9 cellular contexts compared by ENCODE assay signal in genomic region chr18:63192171-63192884, GRCh38.
A peak's percentile ranks its signal among the peaks of the same experiment; 100 is the strongest.
DNase-seq lines count a peak whose midpoint lies in the region; ATAC-seq and TF ChIP-seq lines count a peak whose summit lies in the region.
"Had no signal": no experiment of that assay in that cellular context is flagged by ENCODE, and none has a peak within 500 bp of the region (broad histone marks: within the 10 kb centered on the region; RNA-seq: fewer than 3 reads in every experiment).

No MANE protein-coding gene starts in this region.

- H3K36me3 Mint-ChIP-seq in activated naive CD8-positive, alpha-beta T cell treated with anti-CD3 and anti-CD28 coated beads, Interleukin-2, amount 10 ng/mL, durations not matched to agents 7 days and 5 days, result peaks cover 33% of the 10 kb centered on the region

- 0 out of 2 replicates have a peak, but pooled peaks cover 7% of the 10 kb centered on the region for H3K36me3 ChIP-seq in DND-41 (ENCODE audit: insufficient read depth, low read length)

- no peak overlapping the region for H2AFZ ChIP-seq in DND-41 (ENCODE audit: low read depth, low read length)

- DNase-seq in DND-41, result no peak
- no peak for DNase-seq in activated naive CD8-positive, alpha-beta T cell treated with anti-CD3 and anti-CD28 coated beads, Interleukin-2, amount 10 ng/mL, durations not matched to agents 7 days and 5 days
- no peak for DNase-seq in NCI-H345 (lab: John Stamatoyannopoulos, UW)
- no peak for DNase-seq in GM19238 (ENCODE audit: insufficient read length, low spot score)
- no peak for DNase-seq in germinal center (ENCODE audit: low spot score)
- no peak for DNase-seq in nucleus accumbens (lab: John Stamatoyannopoulos, UW)
- DNase-seq: NCI-H524 treated with DMSO at 0.1 percent for 48 hours had no signal

- H3K27ac ChIP-seq in DND-41 (ENCODE audit: low read length), result peak overlapping the region; percentile 37; the same call in 1 of the 2 replicates

- H3K4me3 Mint-ChIP-seq in activated naive CD8-positive, alpha-beta T cell treated with anti-CD3 and anti-CD28 coated beads, Interleukin-2, amount 10 ng/mL, durations not matched to agents 7 days and 5 days, result no peak overlapping the region

- peaks cover 8% of the 10 kb centered on the region; the same call in 1 of the 2 replicates for H4K20me1 ChIP-seq in DND-41 (ENCODE audit: insufficient read depth, low read length)

- H3K9me3 Mint-ChIP-seq in activated naive CD8-positive, alpha-beta T cell treated with anti-CD3 and anti-CD28 coated beads, Interleukin-2, amount 10 ng/mL, durations not matched to agents 7 days and 5 days, result peaks cover 2% of the 10 kb centered on the region

- no peak overlapping the region for H3K4me3 ChIP-seq in DND-41 (ENCODE audit: low read depth in 1 of 2, low read length in 2 of 2)

- peaks cover 43% of the 10 kb centered on the region for H3K4me1 Mint-ChIP-seq in activated naive CD8-positive, alpha-beta T cell treated with anti-CD3 and anti-CD28 coated beads, Interleukin-2, amount 10 ng/mL, durations not matched to agents 7 days and 5 days

- H3K4me1 ChIP-seq in DND-41 (ENCODE audit: insufficient read depth, low read length), result peaks cover 12% of the 10 kb centered on the region

- H3K27me3 Mint-ChIP-seq in activated naive CD8-positive, alpha-beta T cell treated with anti-CD3 and anti-CD28 coated beads, Interleukin-2, amount 10 ng/mL, durations not matched to agents 7 days and 5 days, result no peaks in the 10 kb centered on the region

- H3K79me2 ChIP-seq in DND-41 (ENCODE audit: insufficient read depth, low read length), result peaks cover 93% of the 10 kb centered on the region

- H3K4me2 ChIP-seq in DND-41 (ENCODE audit: insufficient read depth, low read length), result no peak overlapping the region

- POLR2A ChIA-PET in activated naive CD8-positive, alpha-beta T cell treated with anti-CD3 and anti-CD28 coated beads, Interleukin-2, amount 10 ng/mL, durations not matched to agents 7 days and 5 days (lab: Charles Lee), result no interaction called here

- ATAC-seq in DND-41 (ENCODE audit: insufficient read depth, low read depth) (no peak), GM19397 (IDR thresholded peaks at IDR 0.05; ENCODE audit: unreplicated experiment) (peak; percentile 29), HG03439 (IDR thresholded peaks at IDR 0.05; ENCODE audit: unreplicated experiment) (peak; percentile 16)
- no peak for ATAC-seq in activated naive CD8-positive, alpha-beta T cell treated with anti-CD3 and anti-CD28 coated beads, Interleukin-2, amount 10 ng/mL, durations not matched to agents 7 days and 5 days (ENCODE audit: low read depth)

- peak overlapping the region; percentile 46 for H3K27ac Mint-ChIP-seq in activated naive CD8-positive, alpha-beta T cell treated with anti-CD3 and anti-CD28 coated beads, Interleukin-2, amount 10 ng/mL, durations not matched to agents 7 days and 5 days

- no peak for TF ChIP-seq CTCF in DND-41 (IDR thresholded peaks at IDR 0.05; ENCODE audit: borderline replicate concordance, extremely low read depth, low read length, poor library complexity, severe bottlenecking)

- H3K9ac ChIP-seq in DND-41 (ENCODE audit: low read depth, low read length), result no peak overlapping the region

- no peaks in the 10 kb centered on the region for H3K9me3 ChIP-seq in DND-41 (ENCODE audit: insufficient read depth, low read length, severe bottlenecking)

- H3K27me3 ChIP-seq in DND-41 (ENCODE audit: insufficient read depth, low read length, poor library complexity), result no peaks in the 10 kb centered on the region

Comparison
In these comparisons a context has a peak if more than half of its experiments do, and no peak if none do; other contexts are left out.
1. ATAC-seq: peak in GM19397 (single experiment) and HG03439 (single experiment); none in DND-41 (single experiment) and activated naive CD8-positive, alpha-beta T cell treated with anti-CD3 and anti-CD28 coated beads, Interleukin-2, amount 10 ng/mL, durations not matched to agents 7 days and 5 days (single experiment).